9 cellular contexts compared by ENCODE assay signal in the genomic region with DNA sequence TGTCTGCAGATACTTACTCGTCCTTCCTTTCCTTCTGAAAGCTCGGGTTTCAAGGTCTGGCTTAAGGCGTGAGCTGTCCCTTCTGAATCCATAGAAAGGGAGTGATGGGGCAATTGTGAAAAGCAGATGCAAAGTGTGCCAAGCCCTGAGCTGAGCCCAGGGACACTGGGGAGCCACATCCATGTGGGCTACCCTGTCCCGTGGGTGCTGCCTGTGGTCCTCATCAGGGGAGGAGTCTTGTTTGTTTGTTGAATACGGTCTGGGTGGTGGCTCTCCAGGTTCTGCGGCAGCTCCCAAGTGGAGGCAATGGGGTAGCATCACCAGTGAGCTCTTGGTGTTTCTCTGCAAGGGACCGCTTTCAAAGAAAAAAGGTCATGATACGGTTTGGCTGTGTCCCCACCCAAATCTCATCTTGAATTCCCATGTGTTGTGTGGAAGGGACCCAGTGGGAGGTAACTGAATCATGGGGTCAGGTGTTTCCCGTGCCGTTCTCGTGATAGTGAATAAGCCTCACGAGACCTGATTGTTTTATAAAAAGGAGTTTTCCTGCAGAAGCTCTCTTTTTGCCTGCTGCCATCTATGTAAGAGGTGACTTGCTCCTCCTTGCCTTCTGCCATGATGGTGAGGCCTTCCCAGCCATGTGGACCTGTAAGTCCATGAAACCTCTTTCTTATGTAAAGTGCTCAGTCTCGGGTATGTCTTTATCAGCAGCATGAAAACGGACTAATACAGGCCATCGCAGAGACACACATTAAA. TPM values are rescaled to one million over a fixed set of nuclear protein-coding genes. Genes with fewer than 3 reads are reported as not detected.
DNase-seq lines count a peak whose midpoint lies in the region; ATAC-seq, FAIRE-seq and TF ChIP-seq lines count a peak whose summit lies in the region.
"Had no signal": no experiment of that assay in that cellular context is flagged by ENCODE, and none has a peak within 500 bp of the region (broad histone marks: within the 10 kb centered on the region; RNA-seq: fewer than 3 reads in every experiment).

No MANE protein-coding gene starts in this region.

- CTCF ChIA-PET in activated CD8-positive, alpha-beta T cell treated with anti-CD3 and anti-CD28 coated beads, Interleukin-2, amount 10 ng/mL, durations not matched to agents 7 days and 5 days (lab: Charles Lee) = no interaction called here
- CTCF ChIA-PET in HepG2 (lab: Yijun Ruan, JAX; ENCODE audit: low intra/inter-chr PET ratio, low total read pairs) = no interaction called here

- H3K9me3 ChIP-seq in HepG2 (ENCODE audit: low read length) = no peaks in the 10 kb centered on the region
- H3K9me3 ChIP-seq in stomach smooth muscle (ENCODE audit: control insufficient read depth in 2 of 2, low read length in 2 of 2) = no peaks in the 10 kb centered on the region

- H3K4me1 Mint-ChIP-seq in activated T-cell treated with anti-CD3 and anti-CD28 coated beads, Interleukin-2, amount 50 U/mL, for 72 hours (ENCODE audit: low read depth) = peaks cover 27% of the 10 kb centered on the region
- peaks cover 26% of the 10 kb centered on the region for H3K4me1 Mint-ChIP-seq in activated CD8-positive, alpha-beta T cell treated with anti-CD3 and anti-CD28 coated beads, Interleukin-2, amount 10 ng/mL, durations not matched to agents 7 days and 5 days (ENCODE audit: low read depth)

- BruUV-seq in HepG2 (replicated peaks; lab: Mats Ljungman, UMichigan) = no TSS peak

- H3K9me3 Mint-ChIP-seq in activated T-cell treated with anti-CD3 and anti-CD28 coated beads, Interleukin-2, amount 50 U/mL, for 72 hours = no peaks in the 10 kb centered on the region
- no peaks in the 10 kb centered on the region for H3K9me3 Mint-ChIP-seq in activated CD8-positive, alpha-beta T cell treated with anti-CD3 and anti-CD28 coated beads, Interleukin-2, amount 10 ng/mL, durations not matched to agents 7 days and 5 days (ENCODE audit: insufficient read depth)
- H3K9me3 Mint-ChIP-seq: WTC11 had no signal

- WGBS in HepG2 (ENCODE audit: low lambda C conversion rate) = 70% methylated on average over 15 of the region's 15 CpGs

- peak overlapping the region; percentile 88 for H3K27ac Mint-ChIP-seq in activated T-cell treated with anti-CD3 and anti-CD28 coated beads, Interleukin-2, amount 50 U/mL, for 72 hours
- peak overlapping the region; percentile 92 for H3K27ac Mint-ChIP-seq in activated CD8-positive, alpha-beta T cell treated with anti-CD3 and anti-CD28 coated beads, Interleukin-2, amount 10 ng/mL, durations not matched to agents 7 days and 5 days
- H3K27ac Mint-ChIP-seq: WTC11 had no signal

- H3K27ac ChIP-seq in HepG2 (ENCODE audit: extremely low read length, insufficient read depth, low read length) = no peak overlapping the region
- peak overlapping the region; percentile 84 for H3K27ac ChIP-seq in stomach smooth muscle (ENCODE audit: low read length)

- H3K4me3 Mint-ChIP-seq in activated T-cell treated with anti-CD3 and anti-CD28 coated beads, Interleukin-2, amount 50 U/mL, for 72 hours = peak overlapping the region in 1 of 2 donors; percentile 89
- no peak overlapping the region for H3K4me3 Mint-ChIP-seq in activated CD8-positive, alpha-beta T cell treated with anti-CD3 and anti-CD28 coated beads, Interleukin-2, amount 10 ng/mL, durations not matched to agents 7 days and 5 days

- peaks cover 23% of the 10 kb centered on the region for H3K79me2 ChIP-seq in HepG2 (ENCODE audit: insufficient read depth, low read length)

- DNase-seq in activated T-cell treated with anti-CD3 and anti-CD28 coated beads, Interleukin-2, amount 50 U/mL, for 72 hours = no peak
- DNase-seq in activated T-cell treated with anti-CD3 and anti-CD28 coated beads, Interleukin-2, amount 50 U/mL, for 48 hours = no peak
- no peak for DNase-seq in activated CD8-positive, alpha-beta T cell treated with anti-CD3 and anti-CD28 coated beads, Interleukin-2, amount 10 ng/mL, durations not matched to agents 7 days and 5 days
- DNase-seq in HepG2 (ENCODE audit: low spot score) = no peak
- no peak for DNase-seq in stimulated activated CD4-positive, alpha-beta T cell treated with anti-CD3 and anti-CD28 coated beads, Interleukin-4, amount 100 ng/mL, for 24 hours

- no peaks in the 10 kb centered on the region for H4K20me1 ChIP-seq in HepG2 (ENCODE audit: insufficient read depth, low read length)

- TF ChIP-seq RAD21 in HepG2 (CRISPR knock-in tag; IDR thresholded peaks at IDR 0.05) = no peak

- H3K9ac ChIP-seq in HepG2 (ENCODE audit: insufficient read depth, low read depth, low read length) (peak overlapping the region; percentile 85; the same call in 1 of the 2 replicates), stomach smooth muscle (ENCODE audit: low read length in 2 of 2) (peak overlapping the region; percentile 18 to 75)

- POLR2A ChIA-PET in activated CD8-positive, alpha-beta T cell treated with anti-CD3 and anti-CD28 coated beads, Interleukin-2, amount 10 ng/mL, durations not matched to agents 7 days and 5 days (lab: Charles Lee) = interaction anchor here (1.1 to 2.3 kb wide), 3 partner anchors 8 to 113 kb away, joined by 3 to 18 read pairs (median 4); a partner anchor contains a TSS
- POLR2A ChIA-PET in HepG2 (lab: Yijun Ruan, JAX) = interaction anchor here (0.9 to 2.2 kb wide), 2 partner anchors 35 to 113 kb away, joined by 4 to 10 read pairs; a partner anchor contains a TSS

- H3K27me3 ChIP-seq in HepG2 (ENCODE audit: control insufficient read depth in 1 of 2, insufficient read depth in 2 of 2, low read length in 2 of 2) (peaks cover 0 to 4% of the 10 kb centered on the region in 2 experiments; a peak in 1 of 5 replicates), stomach smooth muscle (ENCODE audit: control insufficient read depth in 1 of 2, insufficient read depth in 2 of 2, low read length in 2 of 2) (no peaks in the 10 kb centered on the region)

- no peak for TF ChIP-seq POLR2A in HepG2 (IDR thresholded peaks at IDR 0.05; ENCODE audit: insufficient read depth in 1 of 2, low read depth in 2 of 2, low read length in 2 of 2)

- H3K4me1 ChIP-seq in HepG2 (ENCODE audit: insufficient read depth, low read length) = peaks cover 32% of the 10 kb centered on the region
- peaks cover 17% of the 10 kb centered on the region for H3K4me1 ChIP-seq in stomach smooth muscle (ENCODE audit: control insufficient read depth, insufficient read depth, low read length)

- H2AFZ ChIP-seq in HepG2 (ENCODE audit: low read length) = peak overlapping the region; percentile 73

- H3K4me3 ChIP-seq in HepG2 (replicated peaks in 1 of 3; ENCODE audit: insufficient read depth in 1 of 3, low read depth in 2 of 3, low read length in 3 of 3) (no peak overlapping the region), stomach smooth muscle (ENCODE audit: low read length in 2 of 2) (peak overlapping the region in 1 of 2 donors; percentile 89)

- TF ChIP-seq CTCF in HepG2 (CRISPR knock-in tag; IDR thresholded peaks at IDR 0.05) = no peak

- TF ChIP-seq EP300 in HepG2 (IDR thresholded peaks at IDR 0.05; ENCODE audit: low read depth in 2 of 2, low read length in 2 of 2) (no peak), HepG2 (CRISPR knock-in tag; IDR thresholded peaks at IDR 0.05; ENCODE audit: borderline replicate concordance) (no peak)

- intact Hi-C loops in HepG2 (cut with micrococcal nuclease; ENCODE audit: unreplicated experiment) = loop anchor here (5.0 kb wide), 2 partner anchors 33 to 113 kb away; a partner anchor contains a TSS

- H3K27me3 Mint-ChIP-seq in activated T-cell treated with anti-CD3 and anti-CD28 coated beads, Interleukin-2, amount 50 U/mL, for 72 hours (ENCODE audit: low read depth) = no peaks in the 10 kb centered on the region
- H3K27me3 Mint-ChIP-seq in activated CD8-positive, alpha-beta T cell treated with anti-CD3 and anti-CD28 coated beads, Interleukin-2, amount 10 ng/mL, durations not matched to agents 7 days and 5 days (ENCODE audit: low read depth) = no peaks in the 10 kb centered on the region

- ATAC-seq in activated T-cell treated with anti-CD3 and anti-CD28 coated beads, Interleukin-2, amount 50 U/mL, for 72 hours (replicated peaks in 1 of 2) = no peak
- no peak for ATAC-seq in activated CD8-positive, alpha-beta T cell treated with anti-CD3 and anti-CD28 coated beads, Interleukin-2, amount 10 ng/mL, durations not matched to agents 7 days and 5 days
- ATAC-seq in HepG2 (no peak), HG03108 (IDR thresholded peaks at IDR 0.05; ENCODE audit: unreplicated experiment) (no peak), GM19328 (IDR thresholded peaks at IDR 0.05; ENCODE audit: unreplicated experiment) (no peak)

- H3K4me2 ChIP-seq in HepG2 (ENCODE audit: low read depth, low read length) = peak overlapping the region; percentile 95; the same call in 1 of the 2 replicates

- FAIRE-seq in HepG2 (lab: Jason Lieb, UNC) = no peak

- in situ Hi-C loops in HepG2 (cut with HindIII; ENCODE audit: extremely low pct_ligation_motif_present, low pct_unique_long_range_greater_than_20kb) = no loop called here

- peaks cover 3 to 4% of the 10 kb centered on the region in 2 donors for H3K36me3 Mint-ChIP-seq in activated T-cell treated with anti-CD3 and anti-CD28 coated beads, Interleukin-2, amount 50 U/mL, for 72 hours (ENCODE audit: insufficient read depth in 2 of 2)
- H3K36me3 Mint-ChIP-seq in activated CD8-positive, alpha-beta T cell treated with anti-CD3 and anti-CD28 coated beads, Interleukin-2, amount 10 ng/mL, durations not matched to agents 7 days and 5 days (ENCODE audit: low read depth) = peaks cover 8% of the 10 kb centered on the region

- H3K36me3 ChIP-seq in HepG2 (replicated peaks in 1 of 2; ENCODE audit: control insufficient read depth in 1 of 2, insufficient read depth in 2 of 2, low read length in 2 of 2) = peaks cover 7 to 21% of the 10 kb centered on the region in 2 experiments
- peaks cover 0 to 7% of the 10 kb centered on the region in 2 donors for H3K36me3 ChIP-seq in stomach smooth muscle (ENCODE audit: control insufficient read depth in 2 of 2, insufficient read depth in 2 of 2, low read length in 2 of 2)

RNA-seq across cellular contexts. Expression of a gene that starts 1.0 kb away (rescaled TPM):
- 10 to 100 TPM; 15.0 to 16.7 TPM for total RNA-seq in activated T-cell treated with anti-CD3 and anti-CD28 coated beads, Interleukin-2, amount 50 U/mL, for 72 hours
- total RNA-seq in activated CD8-positive, alpha-beta T cell treated with anti-CD3 and anti-CD28 coated beads, Interleukin-2, amount 10 ng/mL, durations not matched to agents 7 days and 5 days = 10 to 100 TPM; 23.8 to 25.8 TPM
- 39.6 and 75.6 TPM in 2 replicates for total RNA-seq in HepG2 (2016; rRNA removed; fragmentation: Illumina TruSeq; extraction: Trizol)
- 7.6 and 8.9 TPM in 2 replicates for total RNA-seq in HepG2 (2016; cell fraction: cytosol; rRNA removed; fragmentation: Illumina TruSeq; extraction: Trizol; ENCODE audit: low read depth)
- 38.5 and 76.0 TPM in 2 replicates for total RNA-seq in HepG2 (2016; cell fraction: insoluble cytoplasmic fraction; rRNA removed; fragmentation: Illumina TruSeq; extraction: Trizol)
- 14.3 and 16.3 TPM in 2 replicates for total RNA-seq in HepG2 (2016; cell fraction: membrane; rRNA removed; fragmentation: Illumina TruSeq; extraction: Trizol)
- total RNA-seq in HepG2 (2016; cell fraction: nucleus; rRNA removed; fragmentation: Illumina TruSeq; extraction: Trizol) = 78.0 and 84.8 TPM in 2 replicates
- 43.3 and 51.5 TPM in 2 replicates for polyA plus RNA-seq in HepG2 (2011; rRNA removed)
- polyA plus RNA-seq in HepG2 (2011; cell fraction: cytosol; rRNA removed) = 46.0 and 52.0 TPM in 2 replicates
- polyA plus RNA-seq in HepG2 (2011; cell fraction: nucleus; rRNA removed) = 37.8 and 40.2 TPM in 2 replicates
- polyA plus RNA-seq in HepG2 (2012) = 25.7 and 31.5 TPM in 2 replicates
- 6.3 and 6.5 TPM in 2 replicates for polyA plus RNA-seq in HepG2 (2016; cell fraction: cytosol; fragmentation: Illumina TruSeq; extraction: Trizol; ENCODE audit: low read depth)
- polyA plus RNA-seq in HepG2 (2016; cell fraction: insoluble cytoplasmic fraction; fragmentation: Illumina TruSeq; extraction: Trizol; ENCODE audit: low read depth) = 36.3 and 37.9 TPM in 2 replicates
- 10.1 and 11.8 TPM in 2 replicates for polyA plus RNA-seq in HepG2 (2016; cell fraction: membrane; fragmentation: Illumina TruSeq; extraction: Trizol; ENCODE audit: low read depth)
- polyA plus RNA-seq in HepG2 (2016; cell fraction: nucleus; fragmentation: Illumina TruSeq; extraction: Trizol; ENCODE audit: insufficient read depth, low read depth) = 104 and 109 TPM in 2 replicates
- polyA minus RNA-seq in HepG2 (2011; rRNA and poly(A)+ RNA removed; ENCODE audit: low replicate concordance) = 135 and 161 TPM in 2 replicates
- 28.6 and 36.3 TPM in 2 replicates for polyA minus RNA-seq in HepG2 (2011; cell fraction: cytosol; rRNA and poly(A)+ RNA removed)
- polyA minus RNA-seq in HepG2 (2011; cell fraction: nucleus; rRNA and poly(A)+ RNA removed) = 50.0 and 65.8 TPM in 2 replicates

RNA-seq across cellular contexts. Expression of a gene that starts 4.9 kb away (rescaled TPM):
- total RNA-seq in activated T-cell treated with anti-CD3 and anti-CD28 coated beads, Interleukin-2, amount 50 U/mL, for 72 hours = not detected
- total RNA-seq in activated CD8-positive, alpha-beta T cell treated with anti-CD3 and anti-CD28 coated beads, Interleukin-2, amount 10 ng/mL, durations not matched to agents 7 days and 5 days = not detected
- 0.97 and 1.9 TPM in 2 replicates for total RNA-seq in HepG2 (2016; rRNA removed; fragmentation: Illumina TruSeq; extraction: Trizol)
- 0.61 and 0.79 TPM in 2 replicates for total RNA-seq in HepG2 (2016; cell fraction: cytosol; rRNA removed; fragmentation: Illumina TruSeq; extraction: Trizol; ENCODE audit: low read depth)
- 0.45 and 1.1 TPM in 2 replicates for total RNA-seq in HepG2 (2016; cell fraction: insoluble cytoplasmic fraction; rRNA removed; fragmentation: Illumina TruSeq; extraction: Trizol)
- 0.76 and 1.0 TPM in 2 replicates for total RNA-seq in HepG2 (2016; cell fraction: membrane; rRNA removed; fragmentation: Illumina TruSeq; extraction: Trizol)
- 0.72 and 0.78 TPM in 2 replicates for total RNA-seq in HepG2 (2016; cell fraction: nucleus; rRNA removed; fragmentation: Illumina TruSeq; extraction: Trizol)
- 2.8 and 3.4 TPM in 2 replicates for polyA plus RNA-seq in HepG2 (2011; rRNA removed)
- polyA plus RNA-seq in HepG2 (2011; cell fraction: cytosol; rRNA removed) = 2.8 TPM in 2 replicates
- polyA plus RNA-seq in HepG2 (2011; cell fraction: nucleus; rRNA removed) = 1.3 and 1.4 TPM in 2 replicates
- polyA plus RNA-seq in HepG2 (2012) = 1.7 and 2.7 TPM in 2 replicates
- polyA plus RNA-seq in HepG2 (2016; cell fraction: cytosol; fragmentation: Illumina TruSeq; extraction: Trizol; ENCODE audit: low read depth) = 0.58 and 0.68 TPM in 2 replicates
- 0.85 and 1.2 TPM in 2 replicates for polyA plus RNA-seq in HepG2 (2016; cell fraction: insoluble cytoplasmic fraction; fragmentation: Illumina TruSeq; extraction: Trizol; ENCODE audit: low read depth)
- polyA plus RNA-seq in HepG2 (2016; cell fraction: membrane; fragmentation: Illumina TruSeq; extraction: Trizol; ENCODE audit: low read depth) = 0.71 and 0.81 TPM in 2 replicates
- 1.4 and 2.1 TPM in 2 replicates for polyA plus RNA-seq in HepG2 (2016; cell fraction: nucleus; fragmentation: Illumina TruSeq; extraction: Trizol; ENCODE audit: insufficient read depth, low read depth)
- polyA minus RNA-seq in HepG2 (2011; rRNA and poly(A)+ RNA removed; ENCODE audit: low replicate concordance) = 1.0 TPM in 1 of 2 replicates, not detected in the other
- 0.89 and 1.1 TPM in 2 replicates for polyA minus RNA-seq in HepG2 (2011; cell fraction: cytosol; rRNA and poly(A)+ RNA removed)
- 0.50 and 0.90 TPM in 2 replicates for polyA minus RNA-seq in HepG2 (2011; cell fraction: nucleus; rRNA and poly(A)+ RNA removed)

RNA-seq across cellular contexts. Expression of a gene that starts 27.0 kb away (rescaled TPM):
- 1 to 10 TPM; 5.6 to 8.4 TPM for total RNA-seq in activated T-cell treated with anti-CD3 and anti-CD28 coated beads, Interleukin-2, amount 50 U/mL, for 72 hours
- total RNA-seq in activated CD8-positive, alpha-beta T cell treated with anti-CD3 and anti-CD28 coated beads, Interleukin-2, amount 10 ng/mL, durations not matched to agents 7 days and 5 days = 10 to 100 TPM; 11.2 to 11.5 TPM
- 26.9 and 33.3 TPM in 2 replicates for total RNA-seq in HepG2 (2016; rRNA removed; fragmentation: Illumina TruSeq; extraction: Trizol)
- 23.3 and 24.2 TPM in 2 replicates for total RNA-seq in HepG2 (2016; cell fraction: cytosol; rRNA removed; fragmentation: Illumina TruSeq; extraction: Trizol; ENCODE audit: low read depth)
- total RNA-seq in HepG2 (2016; cell fraction: insoluble cytoplasmic fraction; rRNA removed; fragmentation: Illumina TruSeq; extraction: Trizol) = 26.7 and 30.7 TPM in 2 replicates
- total RNA-seq in HepG2 (2016; cell fraction: membrane; rRNA removed; fragmentation: Illumina TruSeq; extraction: Trizol) = 31.8 and 38.4 TPM in 2 replicates
- total RNA-seq in HepG2 (2016; cell fraction: nucleus; rRNA removed; fragmentation: Illumina TruSeq; extraction: Trizol) = 15.9 and 16.1 TPM in 2 replicates
- 10.7 and 16.4 TPM in 2 replicates for polyA plus RNA-seq in HepG2 (2011; rRNA removed)
- polyA plus RNA-seq in HepG2 (2011; cell fraction: cytosol; rRNA removed) = 8.7 and 11.7 TPM in 2 replicates
- 16.8 and 18.0 TPM in 2 replicates for polyA plus RNA-seq in HepG2 (2011; cell fraction: nucleus; rRNA removed)
- 14.7 and 16.8 TPM in 2 replicates for polyA plus RNA-seq in HepG2 (2012)
- 29.8 and 33.9 TPM in 2 replicates for polyA plus RNA-seq in HepG2 (2016; cell fraction: cytosol; fragmentation: Illumina TruSeq; extraction: Trizol; ENCODE audit: low read depth)
- 34.1 and 37.4 TPM in 2 replicates for polyA plus RNA-seq in HepG2 (2016; cell fraction: insoluble cytoplasmic fraction; fragmentation: Illumina TruSeq; extraction: Trizol; ENCODE audit: low read depth)
- polyA plus RNA-seq in HepG2 (2016; cell fraction: membrane; fragmentation: Illumina TruSeq; extraction: Trizol; ENCODE audit: low read depth) = 33.8 and 34.3 TPM in 2 replicates
- polyA plus RNA-seq in HepG2 (2016; cell fraction: nucleus; fragmentation: Illumina TruSeq; extraction: Trizol; ENCODE audit: insufficient read depth, low read depth) = 21.5 and 26.9 TPM in 2 replicates
- 20.0 and 23.0 TPM in 2 replicates for polyA minus RNA-seq in HepG2 (2011; rRNA and poly(A)+ RNA removed; ENCODE audit: low replicate concordance)
- polyA minus RNA-seq in HepG2 (2011; cell fraction: cytosol; rRNA and poly(A)+ RNA removed) = 6.0 and 6.5 TPM in 2 replicates
- polyA minus RNA-seq in HepG2 (2011; cell fraction: nucleus; rRNA and poly(A)+ RNA removed) = 10.3 and 11.7 TPM in 2 replicates

RNA-seq across cellular contexts. Expression of a gene that starts 36.9 kb away (rescaled TPM):
- 1 to 10 TPM; 7.1 to 8.4 TPM for total RNA-seq in activated T-cell treated with anti-CD3 and anti-CD28 coated beads, Interleukin-2, amount 50 U/mL, for 72 hours
- 10 to 100 TPM; 15.6 TPM for total RNA-seq in activated CD8-positive, alpha-beta T cell treated with anti-CD3 and anti-CD28 coated beads, Interleukin-2, amount 10 ng/mL, durations not matched to agents 7 days and 5 days
- 29.8 and 60.3 TPM in 2 replicates for total RNA-seq in HepG2 (2016; rRNA removed; fragmentation: Illumina TruSeq; extraction: Trizol)
- 10.2 and 12.2 TPM in 2 replicates for total RNA-seq in HepG2 (2016; cell fraction: cytosol; rRNA removed; fragmentation: Illumina TruSeq; extraction: Trizol; ENCODE audit: low read depth)
- 25.3 and 59.7 TPM in 2 replicates for total RNA-seq in HepG2 (2016; cell fraction: insoluble cytoplasmic fraction; rRNA removed; fragmentation: Illumina TruSeq; extraction: Trizol)
- total RNA-seq in HepG2 (2016; cell fraction: membrane; rRNA removed; fragmentation: Illumina TruSeq; extraction: Trizol) = 19.0 and 22.6 TPM in 2 replicates
- total RNA-seq in HepG2 (2016; cell fraction: nucleus; rRNA removed; fragmentation: Illumina TruSeq; extraction: Trizol) = 58.3 and 69.4 TPM in 2 replicates
- 27.1 and 31.6 TPM in 2 replicates for polyA plus RNA-seq in HepG2 (2011; rRNA removed)
- polyA plus RNA-seq in HepG2 (2011; cell fraction: cytosol; rRNA removed) = 28.0 and 43.3 TPM in 2 replicates
- 119 and 135 TPM in 2 replicates for polyA plus RNA-seq in HepG2 (2011; cell fraction: nucleus; rRNA removed)
- polyA plus RNA-seq in HepG2 (2012) = 20.6 and 22.0 TPM in 2 replicates
- 7.6 and 9.3 TPM in 2 replicates for polyA plus RNA-seq in HepG2 (2016; cell fraction: cytosol; fragmentation: Illumina TruSeq; extraction: Trizol; ENCODE audit: low read depth)
- 24.9 and 27.9 TPM in 2 replicates for polyA plus RNA-seq in HepG2 (2016; cell fraction: insoluble cytoplasmic fraction; fragmentation: Illumina TruSeq; extraction: Trizol; ENCODE audit: low read depth)
- polyA plus RNA-seq in HepG2 (2016; cell fraction: membrane; fragmentation: Illumina TruSeq; extraction: Trizol; ENCODE audit: low read depth) = 15.1 and 16.1 TPM in 2 replicates
- polyA plus RNA-seq in HepG2 (2016; cell fraction: nucleus; fragmentation: Illumina TruSeq; extraction: Trizol; ENCODE audit: insufficient read depth, low read depth) = 111 and 120 TPM in 2 replicates
- polyA minus RNA-seq in HepG2 (2011; rRNA and poly(A)+ RNA removed; ENCODE audit: low replicate concordance) = 13.4 and 91.3 TPM in 2 replicates
- 24.6 and 30.4 TPM in 2 replicates for polyA minus RNA-seq in HepG2 (2011; cell fraction: cytosol; rRNA and poly(A)+ RNA removed)
- polyA minus RNA-seq in HepG2 (2011; cell fraction: nucleus; rRNA and poly(A)+ RNA removed) = 41.9 and 43.5 TPM in 2 replicates
